In the genomic region with DNA sequence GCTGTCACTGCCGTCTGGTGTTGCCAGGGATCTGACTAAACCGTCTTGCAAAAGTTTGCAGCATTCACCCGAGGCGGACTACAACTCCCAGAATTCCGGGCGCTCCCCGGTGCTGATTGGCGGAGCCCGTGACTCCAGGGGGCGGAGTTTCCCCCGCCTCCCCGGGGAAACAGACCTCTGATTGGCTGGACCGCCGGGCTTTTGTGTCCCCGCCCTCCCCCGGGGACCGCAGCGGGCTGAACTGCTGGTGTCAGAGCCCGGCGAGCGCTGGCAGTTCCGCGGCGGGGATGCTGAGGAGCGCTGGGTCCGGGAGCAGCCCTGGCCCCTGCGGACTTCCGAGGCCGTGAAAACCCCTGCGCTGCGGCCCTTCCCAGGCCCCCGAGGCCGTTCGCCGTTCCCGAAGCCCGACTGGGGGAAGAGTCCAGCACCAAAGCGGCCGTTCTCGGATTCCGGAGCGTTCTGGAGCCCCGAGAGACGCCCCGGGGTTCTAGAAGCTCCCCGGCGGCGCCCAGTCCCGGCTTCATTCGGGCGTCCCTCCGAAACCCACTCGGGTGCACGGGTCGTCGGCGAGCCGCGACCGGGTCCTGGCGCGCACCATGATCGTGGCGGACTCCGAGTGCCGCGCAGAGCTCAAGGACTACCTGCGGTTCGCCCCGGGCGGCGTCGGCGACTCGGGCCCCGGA, we compare ENCODE assay signal across 8 cellular contexts. TPM values are rescaled to one million over a fixed set of nuclear protein-coding genes. Genes with fewer than 3 reads are reported as not detected.
DNase-seq lines count a peak whose midpoint lies in the region; ATAC-seq, FAIRE-seq and TF ChIP-seq lines count a peak whose summit lies in the region.

A gene with protein sequence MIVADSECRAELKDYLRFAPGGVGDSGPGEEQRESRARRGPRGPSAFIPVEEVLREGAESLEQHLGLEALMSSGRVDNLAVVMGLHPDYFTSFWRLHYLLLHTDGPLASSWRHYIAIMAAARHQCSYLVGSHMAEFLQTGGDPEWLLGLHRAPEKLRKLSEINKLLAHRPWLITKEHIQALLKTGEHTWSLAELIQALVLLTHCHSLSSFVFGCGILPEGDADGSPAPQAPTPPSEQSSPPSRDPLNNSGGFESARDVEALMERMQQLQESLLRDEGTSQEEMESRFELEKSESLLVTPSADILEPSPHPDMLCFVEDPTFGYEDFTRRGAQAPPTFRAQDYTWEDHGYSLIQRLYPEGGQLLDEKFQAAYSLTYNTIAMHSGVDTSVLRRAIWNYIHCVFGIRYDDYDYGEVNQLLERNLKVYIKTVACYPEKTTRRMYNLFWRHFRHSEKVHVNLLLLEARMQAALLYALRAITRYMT (plus strand): TSS at position 267 of the 683 bp plus-strand sequence. CDS start 330 bp downstream, at position 597.

- DNase-seq in ACHN (peak; percentile 97), NCI-H2227 (lab: John Stamatoyannopoulos, UW; ENCODE audit: unreplicated experiment) (peak; percentile 99), bronchial epithelial cell (ENCODE audit: low read depth) (peak; percentile 98), small intestine (peak; percentile 99)

- ATAC-seq in GM18873 (IDR thresholded peaks at IDR 0.05; ENCODE audit: low FRiP score, unreplicated experiment) (peak; percentile 80), HG03139 (IDR thresholded peaks at IDR 0.05; ENCODE audit: unreplicated experiment) (peak; percentile 91)

- H3K27me3 ChIP-seq in bronchial epithelial cell (ENCODE audit: control insufficient read depth, insufficient read depth, low read length) (no peaks in the 10 kb centered on the region), iPS-20b (ENCODE audit: insufficient read depth, low read length) (no peaks in the 10 kb centered on the region), small intestine (ENCODE audit: control insufficient read depth in 2 of 2, insufficient read depth in 2 of 2, low read length in 2 of 2) (no peaks in the 10 kb centered on the region)

- H3K4me1 ChIP-seq in iPS-20b (ENCODE audit: insufficient read depth, low read length) (peaks cover 9% of the 10 kb centered on the region; the same call in 1 of the 2 replicates), small intestine (ENCODE audit: control insufficient read depth in 2 of 2, insufficient read depth in 1 of 2, low read depth in 1 of 2, low read length in 1 of 2) (peaks cover 9 to 16% of the 10 kb centered on the region in 2 donors)

- 0 to 1% (median 1%) methylated on average over 56 to 76 of the region's 76 CpGs for WGBS in small intestine, 3 donors

- H3K9me3 ChIP-seq in iPS-20b (ENCODE audit: insufficient read depth, low read depth, low read length) (no peaks in the 10 kb centered on the region), small intestine (ENCODE audit: control insufficient read depth, low read depth) (no peaks in the 10 kb centered on the region)

- no peak for FAIRE-seq in bronchial epithelial cell (lab: Jason Lieb, UNC)
- peak; percentile 51 for FAIRE-seq in small intestine (lab: Jason Lieb, UNC)

- H3K4me3 ChIP-seq in WI38 (ENCODE audit: low read depth, low read length) (peak within 1 kb of the TSS; percentile 97), bronchial epithelial cell (ENCODE audit: low read depth, low read length) (peak within 1 kb of the TSS; percentile 98), iPS-20b (ENCODE audit: low read length) (peak within 1 kb of the TSS; percentile 78), small intestine (ENCODE audit: low read depth in 1 of 2, low read length in 2 of 2) (peak within 1 kb of the TSS; percentile 79 to 98)

- TF ChIP-seq CTCF in WI38 (IDR thresholded peaks at IDR 0.05; ENCODE audit: low read depth, low read length): no peak
- TF ChIP-seq CTCF in bronchial epithelial cell (IDR thresholded peaks at IDR 0.05; ENCODE audit: insufficient read depth, low read length, severe bottlenecking): no peak

- H3K27ac ChIP-seq in iPS-20b (ENCODE audit: low read length): peak within 1 kb of the TSS; percentile 57
- H3K27ac ChIP-seq in small intestine (ENCODE audit: low read depth in 1 of 2, low read length in 1 of 2): peak within 1 kb of the TSS; percentile 81 to 91

- in situ Hi-C loops in ACHN (cut with HindIII; ENCODE audit: low pct_ligation_motif_present, low pct_unique_long_range_greater_than_20kb, low sequenced_read_pairs): no loop called here

- H3K9ac ChIP-seq in iPS-20b (ENCODE audit: low read depth, low read length): peak within 1 kb of the TSS; percentile 92

- H3K36me3 ChIP-seq in bronchial epithelial cell (ENCODE audit: control insufficient read depth, insufficient read depth, low read length) (peaks cover 6% of the 10 kb centered on the region), iPS-20b (ENCODE audit: insufficient read depth, low read depth, low read length) (no peaks in the 10 kb centered on the region), small intestine (ENCODE audit: control insufficient read depth in 2 of 2, insufficient read depth in 2 of 2, low read length in 2 of 2) (no peaks in the 10 kb centered on the region)

RNA-seq across cellular contexts. Expression of the gene that starts here (rescaled TPM):
- 24.2 and 36.4 TPM in 2 replicates for total RNA-seq in bronchial epithelial cell
- 10 to 100 TPM; 16.8 to 41.3 (median 19.5) TPM for polyA plus RNA-seq in small intestine

Comparison
In these comparisons a context has a peak if more than half of its experiments do, and no peak if none do; other contexts are left out.
1. Peak in every context shown above with its lines: DNase-seq, ATAC-seq, H3K4me3 ChIP-seq and H3K27ac ChIP-seq.